14 cellular contexts compared by ENCODE assay signal in the genomic region with DNA sequence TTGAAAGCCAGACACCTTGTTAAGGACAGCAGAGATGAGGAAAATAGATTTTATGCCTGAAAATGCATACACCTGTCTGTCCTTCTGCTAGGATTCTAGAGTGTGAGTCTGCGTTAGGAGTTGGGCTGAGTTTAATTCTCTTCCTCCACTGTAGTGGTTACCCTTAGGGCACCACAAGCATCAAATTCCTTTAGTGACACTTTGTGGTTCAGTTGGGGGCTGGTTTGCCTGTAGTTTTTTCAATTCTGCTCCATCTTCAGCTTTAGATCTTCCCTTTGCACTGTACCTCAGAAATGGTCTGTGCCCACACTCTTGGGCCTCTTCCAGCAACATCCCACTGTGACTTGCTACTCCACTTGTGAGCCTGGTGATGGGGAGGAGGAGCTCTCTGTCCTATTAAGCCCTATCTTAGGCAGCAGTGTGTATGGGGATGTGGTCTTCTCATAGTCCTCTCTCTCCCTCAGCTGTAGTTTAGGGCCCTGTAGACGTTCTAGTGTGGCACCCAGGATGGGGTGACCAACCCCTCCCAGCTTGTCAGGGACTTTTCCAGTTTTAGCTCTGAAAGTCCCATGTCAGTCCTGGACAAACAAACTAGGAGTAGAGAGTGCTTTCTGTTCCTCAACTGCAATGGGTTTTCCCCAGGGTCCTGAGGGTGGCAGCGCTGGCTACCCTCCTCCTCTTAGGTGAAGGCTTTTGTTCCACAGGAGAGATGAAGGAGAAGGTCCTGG. TPM values are rescaled to one million over a fixed set of nuclear protein-coding genes. Genes with fewer than 3 reads are reported as not detected.
A peak's percentile ranks its signal among the peaks of the same experiment; 100 is the strongest.
DNase-seq lines count a peak whose midpoint lies in the region; ATAC-seq, FAIRE-seq and TF ChIP-seq lines count a peak whose summit lies in the region.
"Had no signal": no experiment of that assay in that cellular context is flagged by ENCODE, and none has a peak within 500 bp of the region (broad histone marks: within the 10 kb centered on the region; RNA-seq: fewer than 3 reads in every experiment).

No MANE protein-coding gene starts in this region.

- TF ChIP-seq CTCF in hepatocyte (IDR thresholded peaks at IDR 0.05; ENCODE audit: poor library complexity) (no peak), lower leg skin (IDR thresholded peaks at IDR 0.05) (no peak)

- H2AFZ ChIP-seq in hepatocyte = no peak overlapping the region

- WGBS in hepatocyte (ENCODE audit: low lambda C conversion rate, missing lambda C conversion rate) = 84% methylated on average over 3 of the region's 3 CpGs
- WGBS in small intestine, 3 donors = 55 to 64% (median 63%) methylated on average over 3 of the region's 3 CpGs
- WGBS in lower leg skin, 2 donors = 65% methylated on average over 3 of the region's 3 CpGs

- H4K20me1 ChIP-seq in hepatocyte (ENCODE audit: insufficient read depth, poor library complexity, severe bottlenecking) = no peaks in the 10 kb centered on the region
- H4K20me1 ChIP-seq: BLaER1 had no signal

- peak overlapping the region; percentile 9; the same call in 1 of the 2 replicates for H3K4me3 ChIP-seq in iPS-18c (ENCODE audit: insufficient read depth, low read depth, low read length)
- no peak overlapping the region for H3K4me3 ChIP-seq in hepatocyte
- no peak overlapping the region for H3K4me3 ChIP-seq in small intestine (ENCODE audit: low read depth in 1 of 2, low read length in 2 of 2)
- H3K4me3 ChIP-seq in lower leg skin (ENCODE audit: low read depth, poor library complexity, severe bottlenecking) = no peak overlapping the region
- H3K4me3 ChIP-seq: BLaER1, esophagus squamous epithelium had no signal

- no peak overlapping the region for H3K27ac ChIP-seq in hepatocyte
- no peak overlapping the region for H3K27ac ChIP-seq in small intestine (ENCODE audit: low read depth in 1 of 2, low read length in 1 of 2)
- H3K27ac ChIP-seq: BLaER1, esophagus squamous epithelium had no signal

- DNase-seq in hepatocyte (ENCODE audit: low spot score) (no peak), small intestine (no peak), lower leg skin (ENCODE audit: low spot score in 2 of 2) (no peak)
- DNase-seq: activated naive CD8-positive, alpha-beta T cell treated with anti-CD3 and anti-CD28 coated beads, Interleukin-2, amount 10 ng/mL, durations not matched to agents 7 days and 5 days; esophagus squamous epithelium; NCI-H524 had no signal

- H3K9me3 ChIP-seq in iPS-18c (ENCODE audit: control insufficient read depth, insufficient read depth, low read length) = peaks cover 12% of the 10 kb centered on the region
- no peaks in the 10 kb centered on the region for H3K9me3 ChIP-seq in hepatocyte (ENCODE audit: low read depth)
- no peaks in the 10 kb centered on the region for H3K9me3 ChIP-seq in small intestine (ENCODE audit: control insufficient read depth, low read depth)
- H3K9me3 ChIP-seq: esophagus squamous epithelium had no signal

- no peak for FAIRE-seq in small intestine (lab: Jason Lieb, UNC)
- FAIRE-seq: G401.6, TTC549 had no signal

- H3K36me3 ChIP-seq in hepatocyte (replicated peaks; ENCODE audit: insufficient read depth, low read depth) = no peaks in the 10 kb centered on the region
- H3K36me3 ChIP-seq in small intestine (ENCODE audit: control insufficient read depth in 2 of 2, insufficient read depth in 2 of 2, low read length in 2 of 2) = no peaks in the 10 kb centered on the region
- H3K36me3 ChIP-seq: BLaER1, esophagus squamous epithelium had no signal

- H3K9me2 ChIP-seq in hepatocyte (replicated peaks; ENCODE audit: insufficient read depth) = no peaks in the 10 kb centered on the region

- ATAC-seq in GM18868 (IDR thresholded peaks at IDR 0.05; ENCODE audit: unreplicated experiment) = peak; percentile 91
- peak; percentile 88 for ATAC-seq in GM21529 (IDR thresholded peaks at IDR 0.05; ENCODE audit: unreplicated experiment)
- peak; percentile 75 for ATAC-seq in HG03045 (IDR thresholded peaks at IDR 0.05; ENCODE audit: unreplicated experiment)
- no peak for ATAC-seq in HG03520 (IDR thresholded peaks at IDR 0.05; ENCODE audit: unreplicated experiment)

- no peak overlapping the region for H3K4me2 ChIP-seq in hepatocyte
- H3K4me2 ChIP-seq: BLaER1 had no signal

- TF ChIP-seq POLR2A in lower leg skin (IDR thresholded peaks at IDR 0.05) = no peak

- H3K4me1 ChIP-seq in hepatocyte (ENCODE audit: insufficient read depth) (no peaks in the 10 kb centered on the region), small intestine (ENCODE audit: control insufficient read depth in 2 of 2, insufficient read depth in 1 of 2, low read depth in 1 of 2, low read length in 1 of 2) (no peaks in the 10 kb centered on the region)
- H3K4me1 ChIP-seq: BLaER1, esophagus squamous epithelium had no signal

- H3K27me3 ChIP-seq in hepatocyte = no peaks in the 10 kb centered on the region
- no peaks in the 10 kb centered on the region for H3K27me3 ChIP-seq in small intestine (ENCODE audit: control insufficient read depth in 2 of 2, insufficient read depth in 2 of 2, low read length in 2 of 2)
- H3K27me3 ChIP-seq: BLaER1, esophagus squamous epithelium had no signal

- intact Hi-C loops in lower leg skin (cut with DNase I; ENCODE audit: low total_unique reads) = no loop called here

- no peaks in the 10 kb centered on the region for H3K79me2 ChIP-seq in hepatocyte

RNA-seq across cellular contexts. Expression of a gene that starts 19.7 kb away (rescaled TPM):
- total RNA-seq in hepatocyte = 67.1 and 83.8 TPM in 2 replicates
- 40.7 and 41.7 TPM in 2 replicates for polyA plus RNA-seq in hepatocyte
- polyA plus RNA-seq in small intestine = 1 to 10 TPM in 2 of 3 donors, under 1 TPM in 1; 0.22 to 3.8 (median 1.6) TPM
- 10 to 100 TPM; 36.7 to 59.0 (median 43.7) TPM for total RNA-seq in lower leg skin
